In genomic region chr4:2186133-2186864, GRCh38 we compare ENCODE assay signal across 9 cellular contexts. TPM values are rescaled to one million over a fixed set of nuclear protein-coding genes. Genes with fewer than 3 reads are reported as not detected.
DNase-seq lines count a peak whose midpoint lies in the region; ATAC-seq, FAIRE-seq and TF ChIP-seq lines count a peak whose summit lies in the region.
"Had no signal": no experiment of that assay in that cellular context is flagged by ENCODE, and none has a peak within 500 bp of the region (broad histone marks: within the 10 kb centered on the region; RNA-seq: fewer than 3 reads in every experiment).

No MANE protein-coding gene starts in this region.

- peak overlapping the region; percentile 60; the same call in 1 of the 2 replicates for H2AFZ ChIP-seq in H1 (ENCODE audit: low read length)

- H4K8ac ChIP-seq in H1 (ENCODE audit: extremely low read depth, insufficient read depth, low read length): no peak overlapping the region

- no peak overlapping the region for H2BK15ac ChIP-seq in H1 (ENCODE audit: low read length)

- H2BK5ac ChIP-seq in H1 (ENCODE audit: low read depth, low read length): no peak overlapping the region

- no peak overlapping the region for H2BK120ac ChIP-seq in H1 (replicated peaks; ENCODE audit: low read depth, low read length)

- TF ChIP-seq POLR2A in H1 (IDR thresholded peaks at IDR 0.05; ENCODE audit: control extremely low read depth in 1 of 2, low read depth in 2 of 2, low read length in 2 of 2): no peak

- ATAC-seq in HG03460 (IDR thresholded peaks at IDR 0.05; ENCODE audit: unreplicated experiment) (no peak), GM21390 (IDR thresholded peaks at IDR 0.05; ENCODE audit: unreplicated experiment) (no peak)

- H3K4ac ChIP-seq in H1 (replicated peaks; ENCODE audit: insufficient read length, low read depth, low read length): no peak overlapping the region

- no peak overlapping the region for H4K5ac ChIP-seq in H1 (ENCODE audit: insufficient read length, low read depth, low read length)

- POLR2A ChIA-PET in H1 (lab: Charles Lee; ENCODE audit: partially characterized antibody): no interaction called here

- no peak overlapping the region for H3K27ac ChIP-seq in H1 (ENCODE audit: low read depth, low read length)

- no peaks in the 10 kb centered on the region for H3K36me3 ChIP-seq in H1 (ENCODE audit: control insufficient read depth in 2 of 4, insufficient read depth in 4 of 4, low read length in 3 of 4)

- H3K9me3 ChIP-seq in H1 (ENCODE audit: insufficient read depth in 2 of 2, low read depth in 1 of 2, low read length in 1 of 2): peaks cover 3 to 4% of the 10 kb centered on the region in 2 experiments; a peak in 2 of 4 replicates

- H3K4me1 ChIP-seq in H1 (replicated peaks in 1 of 4; ENCODE audit: control insufficient read depth in 3 of 4, insufficient read depth in 4 of 4, low read length in 3 of 4): no peaks in the 10 kb centered on the region

- no peak overlapping the region for H2BK20ac ChIP-seq in H1 (ENCODE audit: low read length)

- H3K4me3 ChIP-seq in H1 (ENCODE audit: extremely low read depth in 1 of 4, insufficient read depth in 2 of 4, low read depth in 3 of 4, low read length in 4 of 4): no peak overlapping the region

- H3K9ac ChIP-seq in H1 (replicated peaks in 1 of 4; ENCODE audit: extremely low read depth in 1 of 4, low read depth in 3 of 4, low read length in 3 of 4): no peak overlapping the region

- CTCF ChIA-PET in H1 (lab: Charles Lee; ENCODE audit: partially characterized antibody): interaction anchor here (0.6 to 2.5 kb wide), 12 partner anchors 8 to 181 kb away, joined by 3 to 10 read pairs (median 3); partner anchors contain the start of gene NELFA

- peak; percentile 98 to 99 for TF ChIP-seq RAD21 in H1 (IDR thresholded peaks at IDR 0.05 in 1 of 2, conservative IDR thresholded peaks at IDR 0.05 in 1 of 2; ENCODE audit: low read depth in 2 of 2, low read length in 2 of 2)

- H3K18ac ChIP-seq in H1 (ENCODE audit: extremely low read depth, low read length): no peak overlapping the region

- TF ChIP-seq EP300 in H1 (IDR thresholded peaks at IDR 0.05; ENCODE audit: borderline replicate concordance in 1 of 2, low read depth in 2 of 2, low read length in 2 of 2): no peak

- peaks cover 0 to 2% (median 0%) of the 10 kb centered on the region in 4 experiments; a peak in 1 of 7 replicates for H3K27me3 ChIP-seq in H1 (replicated peaks in 1 of 4; ENCODE audit: control insufficient read depth in 3 of 4, extremely low read depth in 1 of 4, insufficient read depth in 3 of 4, low read length in 3 of 4)

- H3K14ac ChIP-seq in H1 (ENCODE audit: insufficient read length): no peak overlapping the region

- no peak overlapping the region for H3K56ac ChIP-seq in H1 (replicated peaks; ENCODE audit: insufficient read length, low read depth, low read length)

- peak; percentile 99 for FAIRE-seq in H1 (lab: Jason Lieb, UNC)
- FAIRE-seq: endometrium had no signal

- H4K20me1 ChIP-seq in H1 (replicated peaks in 1 of 2; ENCODE audit: control insufficient read depth in 1 of 2, insufficient read depth in 2 of 2, low read length in 2 of 2): no peaks in the 10 kb centered on the region

- no peaks in the 10 kb centered on the region for H3K79me2 ChIP-seq in H1 (ENCODE audit: control insufficient read depth in 1 of 2, insufficient read depth in 2 of 2, low read length in 2 of 2)

- DNase-seq in NCI-H1694 (lab: John Stamatoyannopoulos, UW): peak; percentile 0
- no peak for DNase-seq in NCI-H1694 treated with DMSO at 0.1 percent for 48 hours (lab: John Stamatoyannopoulos, UW)
- DNase-seq in NCI-H526 treated with DMSO at 0.1 percent for 48 hours (lab: John Stamatoyannopoulos, UW): peak; percentile 38
- DNase-seq in H1 (ENCODE audit: low read depth in 1 of 2, low spot score in 2 of 2): peak in 1 of 2 experiments; percentile 59
- DNase-seq in renal cortical epithelial cell (ENCODE audit: low read depth): peak; percentile 33
- no peak for DNase-seq in T-helper 1 cell

- no peak overlapping the region for H3K4me2 ChIP-seq in H1 (ENCODE audit: insufficient read depth in 1 of 2, low read depth in 2 of 2, low read length in 2 of 2)

- H2BK12ac ChIP-seq in H1 (ENCODE audit: low read depth, low read length): no peak overlapping the region

- TF ChIP-seq CTCF in H1 (IDR thresholded peaks at IDR 0.05; ENCODE audit: control extremely low read depth in 1 of 3, insufficient read depth in 1 of 3, low read depth in 1 of 3, low read length in 3 of 3): peak; percentile 56 to 81 (median 72)

- H3K23ac ChIP-seq in H1 (ENCODE audit: insufficient read length): no peak overlapping the region

- WGBS in H1 (ENCODE audit: extremely low coverage in 1 of 2, insufficient coverage in 1 of 2, insufficient read length in 1 of 2, insufficient replicate concordance in 2 of 2, low coverage in 1 of 2, low lambda C conversion rate in 2 of 2, missing lambda C conversion rate in 1 of 2), 2 experiments: 41% methylated on average over 9 of the region's 9 CpGs; no CpG with 5 or more reads in 1 of the 2 experiments

- no peak overlapping the region for H4K91ac ChIP-seq in H1 (replicated peaks; ENCODE audit: insufficient read length, low read length)

- no peak overlapping the region for H2AK5ac ChIP-seq in H1 (ENCODE audit: low read depth, low read length)

- no peaks in the 10 kb centered on the region for H3K79me1 ChIP-seq in H1 (ENCODE audit: low read depth, low read length)

- H3K23me2 ChIP-seq in H1 (ENCODE audit: low read depth, low read length): no peaks in the 10 kb centered on the region

TF ChIP-seq in H1, 55 proteins besides CTCF, POLR2A, EP300 and RAD21:
- TF ChIP-seq CHD2 (IDR thresholded peaks at IDR 0.05; ENCODE audit: low read length) (no peak), EGR1 (IDR thresholded peaks at IDR 0.05; ENCODE audit: borderline replicate concordance, low read depth, low read length) (no peak)

RNA-seq across cellular contexts. Expression of gene HAUS3, which starts 55.6 kb away (rescaled TPM):
- total RNA-seq in H1 (2021; fragmentation: NEBNext Ultra II Directional; extraction: Animal tissue kit (Norgen Biotek cat#: 25700)): 14.6 and 14.8 TPM in 2 replicates
- polyA plus RNA-seq in H1 (2011; rRNA removed): 3.2 and 5.1 TPM in 2 replicates
- polyA plus RNA-seq in H1 (2011; cell fraction: cytosol; rRNA removed): 6.5 TPM
- 3.7 TPM for polyA plus RNA-seq in H1 (2011; cell fraction: nucleus; rRNA removed)
- polyA plus RNA-seq in H1 (2012, experiment 1 of 2): 4.4 to 10.4 TPM (median 5.5 TPM) in 4 replicates
- 1.2 TPM for polyA plus RNA-seq in H1 (2012, experiment 2 of 2)
- 10.3 TPM for polyA plus RNA-seq in H1 (2013, experiment 1 of 2)
- 10.4 TPM for polyA plus RNA-seq in H1 (2013, experiment 2 of 2)
- 1.6 and 2.3 TPM in 2 replicates for polyA minus RNA-seq in H1 (2011; rRNA and poly(A)+ RNA removed)
- 4.0 TPM for polyA minus RNA-seq in H1 (2011; cell fraction: cytosol; rRNA and poly(A)+ RNA removed)
- 5.1 TPM for polyA minus RNA-seq in H1 (2011; cell fraction: nucleus; rRNA and poly(A)+ RNA removed)
- total RNA-seq in renal cortical epithelial cell: 6.9 and 12.6 TPM in 2 replicates

RNA-seq across cellular contexts. Expression of gene POLN, which starts 55.6 kb away (rescaled TPM):
- total RNA-seq in H1 (2021; fragmentation: NEBNext Ultra II Directional; extraction: Animal tissue kit (Norgen Biotek cat#: 25700)): 1.5 and 4.2 TPM in 2 replicates
- polyA plus RNA-seq in H1 (2011; rRNA removed): 0.82 and 0.98 TPM in 2 replicates
- 1.3 TPM for polyA plus RNA-seq in H1 (2011; cell fraction: cytosol; rRNA removed)
- polyA plus RNA-seq in H1 (2011; cell fraction: nucleus; rRNA removed): 1.5 TPM
- polyA plus RNA-seq in H1 (2012, experiment 1 of 2): 0.94 to 1.2 TPM (median 1.1 TPM) in 4 replicates
- polyA plus RNA-seq in H1 (2012, experiment 2 of 2): 0.05 TPM
- 1.8 TPM for polyA plus RNA-seq in H1 (2013, experiment 1 of 2)
- polyA plus RNA-seq in H1 (2013, experiment 2 of 2): 2.3 TPM
- 1.3 and 2.1 TPM in 2 replicates for polyA minus RNA-seq in H1 (2011; rRNA and poly(A)+ RNA removed)
- polyA minus RNA-seq in H1 (2011; cell fraction: cytosol; rRNA and poly(A)+ RNA removed): not detected
- polyA minus RNA-seq in H1 (2011; cell fraction: nucleus; rRNA and poly(A)+ RNA removed): 4.2 TPM
- 1.2 and 5.5 TPM in 2 replicates for total RNA-seq in renal cortical epithelial cell

Comparison
In these comparisons a context has a peak if more than half of its experiments do, and no peak if none do; other contexts are left out.
1. DNase-seq: peak in NCI-H1694 (single experiment), NCI-H526 treated with DMSO at 0.1 percent for 48 hours (single experiment) and renal cortical epithelial cell (single experiment); none in NCI-H1694 treated with DMSO at 0.1 percent for 48 hours (single experiment) and T-helper 1 cell (0 of 5).